Comparison of ENCODE assay signal across 14 cellular contexts in the genomic region with DNA sequence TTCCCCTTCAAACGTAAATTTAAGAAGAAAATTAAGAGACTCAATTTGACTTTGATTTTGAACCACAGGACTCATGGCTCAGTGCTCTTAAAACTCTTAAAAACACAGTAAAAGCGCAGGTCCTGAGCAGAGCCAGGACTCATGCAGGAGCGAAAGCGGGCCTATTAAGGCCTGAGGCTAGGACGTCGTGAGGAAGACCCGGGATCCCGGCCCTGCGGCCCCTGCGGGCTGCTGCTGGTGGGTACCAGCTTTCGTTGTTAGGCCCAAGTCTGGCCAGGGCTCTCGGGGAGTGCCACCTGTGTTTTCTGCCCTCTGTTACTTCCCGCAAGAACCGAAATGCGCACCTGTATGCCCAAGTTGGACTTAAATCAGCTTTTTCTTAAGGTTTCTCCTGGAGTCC. TPM values are rescaled to one million over a fixed set of nuclear protein-coding genes. Genes with fewer than 3 reads are reported as not detected.
DNase-seq lines count a peak whose midpoint lies in the region; ATAC-seq and TF ChIP-seq lines count a peak whose summit lies in the region.
"Had no signal": no experiment of that assay in that cellular context is flagged by ENCODE, and none has a peak within 500 bp of the region (broad histone marks: within the 10 kb centered on the region; RNA-seq: fewer than 3 reads in every experiment).

No MANE protein-coding gene starts in this region.

- intact Hi-C loops in naive thymus-derived CD4-positive, alpha-beta T cell (cut with micrococcal nuclease) = loop anchor here in 1 of 2 donors (5.0 to 10.0 kb wide), 2 partner anchors 600 to 1337 kb away; a partner anchor contains a TSS

- H3K4me2 ChIP-seq in GM23338 = peak overlapping the region; percentile 64
- no peak overlapping the region for H3K4me2 ChIP-seq in neural progenitor cell
- H3K4me2 ChIP-seq: BLaER1 had no signal

- no peaks in the 10 kb centered on the region for H3K36me3 ChIP-seq in GM23338 (ENCODE audit: insufficient read depth)
- no peaks in the 10 kb centered on the region for H3K36me3 ChIP-seq in neural progenitor cell
- H3K36me3 ChIP-seq in naive thymus-derived CD4-positive, alpha-beta T cell (ENCODE audit: control insufficient read depth in 2 of 3, insufficient read depth in 3 of 3, low read length in 3 of 3) = no peaks in the 10 kb centered on the region
- H3K36me3 ChIP-seq: BLaER1, HAP-1 had no signal

- peak overlapping the region; percentile 39 for H3K4me3 ChIP-seq in GM23338
- no peak overlapping the region for H3K4me3 ChIP-seq in neural progenitor cell
- H3K4me3 ChIP-seq in naive thymus-derived CD4-positive, alpha-beta T cell (ENCODE audit: low read length) = no peak overlapping the region
- H3K4me3 ChIP-seq: BLaER1, HAP-1 had no signal

- H3K27ac Mint-ChIP-seq in GM23338 = no peak overlapping the region
- H3K27ac Mint-ChIP-seq in T-helper 17 cell = no peak overlapping the region
- no peak overlapping the region for H3K27ac Mint-ChIP-seq in neural progenitor cell
- peak overlapping the region; percentile 4 for H3K27ac Mint-ChIP-seq in stimulated activated naive B cell treated with anti-CD40 and anti-IgM and Interleukin-4, amounts not matched to agents 10 μg/mL and 1 μg/mL and 100 μg/mL, for 72 hours
- no peak overlapping the region for H3K27ac Mint-ChIP-seq in naive thymus-derived CD4-positive, alpha-beta T cell
- H3K27ac Mint-ChIP-seq: CD8-positive, alpha-beta memory T cell had no signal

- peaks cover 100% of the 10 kb centered on the region for H3K27me3 ChIP-seq in GM23338 (ENCODE audit: insufficient read depth)
- H3K27me3 ChIP-seq in neural progenitor cell = peaks cover 100% of the 10 kb centered on the region
- H3K27me3 ChIP-seq in naive thymus-derived CD4-positive, alpha-beta T cell (ENCODE audit: control insufficient read depth in 2 of 2, insufficient read depth in 2 of 2, low read length in 2 of 2) = no peaks in the 10 kb centered on the region

- H3K4me1 Mint-ChIP-seq in GM23338 = peaks cover 57% of the 10 kb centered on the region
- H3K4me1 Mint-ChIP-seq in T-helper 17 cell = peaks cover 11% of the 10 kb centered on the region
- H3K4me1 Mint-ChIP-seq in neural progenitor cell = peaks cover 7% of the 10 kb centered on the region
- peaks cover 6 to 28% of the 10 kb centered on the region in 2 donors for H3K4me1 Mint-ChIP-seq in stimulated activated naive B cell treated with anti-CD40 and anti-IgM and Interleukin-4, amounts not matched to agents 10 μg/mL and 1 μg/mL and 100 μg/mL, for 72 hours
- H3K4me1 Mint-ChIP-seq in naive thymus-derived CD4-positive, alpha-beta T cell = peaks cover 0 to 19% (median 5%) of the 10 kb centered on the region in 7 donors

- no peak overlapping the region for H3K27ac ChIP-seq in GM23338 (ENCODE audit: low read depth)
- no peak overlapping the region for H3K27ac ChIP-seq in neural progenitor cell
- no peak overlapping the region for H3K27ac ChIP-seq in naive thymus-derived CD4-positive, alpha-beta T cell (ENCODE audit: low read depth, low read length)
- H3K27ac ChIP-seq: BLaER1 had no signal

- peaks cover 10% of the 10 kb centered on the region; the same call in 1 of the 2 replicates for H3F3A ChIP-seq in GM23338 (replicated peaks; ENCODE audit: low read depth)
- peaks cover 7% of the 10 kb centered on the region for H3F3A ChIP-seq in neural progenitor cell (ENCODE audit: low read depth)

- H3K36me3 Mint-ChIP-seq in GM23338 (ENCODE audit: low read depth) (peaks cover 3% of the 10 kb centered on the region; the same call in 1 of the 3 replicates), T-helper 17 cell (ENCODE audit: low read depth) (peaks cover 11% of the 10 kb centered on the region), neural progenitor cell (no peaks in the 10 kb centered on the region)
- peaks cover 0 to 4% of the 10 kb centered on the region in 2 donors for H3K36me3 Mint-ChIP-seq in stimulated activated naive B cell treated with anti-CD40 and anti-IgM and Interleukin-4, amounts not matched to agents 10 μg/mL and 1 μg/mL and 100 μg/mL, for 72 hours
- H3K36me3 Mint-ChIP-seq in naive thymus-derived CD4-positive, alpha-beta T cell = peaks cover 0 to 3% (median 0%) of the 10 kb centered on the region in 5 donors
- H3K36me3 Mint-ChIP-seq: CD8-positive, alpha-beta memory T cell had no signal

- H3K79me2 ChIP-seq in GM23338 (replicated peaks; ENCODE audit: insufficient read depth) = no peaks in the 10 kb centered on the region
- no peaks in the 10 kb centered on the region for H3K79me2 ChIP-seq in neural progenitor cell (ENCODE audit: low read depth)

- H3K4me1 ChIP-seq in GM23338 (ENCODE audit: insufficient read depth) (peaks cover 38% of the 10 kb centered on the region), neural progenitor cell (peaks cover 8% of the 10 kb centered on the region)
- no peaks in the 10 kb centered on the region for H3K4me1 ChIP-seq in naive thymus-derived CD4-positive, alpha-beta T cell (ENCODE audit: control insufficient read depth in 2 of 2, insufficient read depth in 2 of 2, low read length in 2 of 2)
- H3K4me1 ChIP-seq: BLaER1, HAP-1 had no signal

- H4K20me1 ChIP-seq in GM23338 (replicated peaks; ENCODE audit: insufficient read depth) (peaks cover 23% of the 10 kb centered on the region), neural progenitor cell (ENCODE audit: low read depth) (peaks cover 89% of the 10 kb centered on the region)
- H4K20me1 ChIP-seq: BLaER1 had no signal

- no peak overlapping the region for H3K9ac ChIP-seq in neural progenitor cell
- H3K9ac ChIP-seq: BLaER1 had no signal

- H2AFZ ChIP-seq in GM23338 (peak overlapping the region; percentile 92; the same call in 1 of the 2 replicates), neural progenitor cell (replicated peaks) (no peak overlapping the region)

- H3K9me2 ChIP-seq in GM23338 (ENCODE audit: insufficient read depth) = no peaks in the 10 kb centered on the region

- H3K27me3 Mint-ChIP-seq in GM23338 (ENCODE audit: insufficient read depth, low read depth, poor library complexity) = peaks cover 98% of the 10 kb centered on the region
- peaks cover 85% of the 10 kb centered on the region for H3K27me3 Mint-ChIP-seq in T-helper 17 cell
- peaks cover 90% of the 10 kb centered on the region for H3K27me3 Mint-ChIP-seq in neural progenitor cell (ENCODE audit: insufficient read depth, low read depth)
- H3K27me3 Mint-ChIP-seq in stimulated activated naive B cell treated with anti-CD40 and anti-IgM and Interleukin-4, amounts not matched to agents 10 μg/mL and 1 μg/mL and 100 μg/mL, for 72 hours = peaks cover 73 to 88% of the 10 kb centered on the region in 2 donors
- peaks cover 66 to 92% (median 73%) of the 10 kb centered on the region in 5 donors for H3K27me3 Mint-ChIP-seq in naive thymus-derived CD4-positive, alpha-beta T cell

- ATAC-seq in GM23338 (peak; percentile 6), T-helper 17 cell (no peak), HG03139 (IDR thresholded peaks at IDR 0.05; ENCODE audit: unreplicated experiment) (no peak), GM19351 (IDR thresholded peaks at IDR 0.05; ENCODE audit: unreplicated experiment) (no peak)
- ATAC-seq in stimulated activated naive B cell treated with anti-CD40 and anti-IgM and Interleukin-4, amounts not matched to agents 10 μg/mL and 1 μg/mL and 100 μg/mL, for 72 hours (replicated peaks) = no peak
- no peak for ATAC-seq in naive thymus-derived CD4-positive, alpha-beta T cell

- TF ChIP-seq CTCF in GM23338 (conservative IDR thresholded peaks at IDR 0.05; ENCODE audit: low read depth in 2 of 2) (no peak), neural progenitor cell (IDR thresholded peaks at IDR 0.05) (no peak)

- H3K4me3 Mint-ChIP-seq in GM23338 (peak overlapping the region; percentile 60; the same call in 1 of the 3 replicates), T-helper 17 cell (peak overlapping the region; percentile 28), neural progenitor cell (no peak overlapping the region)
- no peak overlapping the region for H3K4me3 Mint-ChIP-seq in stimulated activated naive B cell treated with anti-CD40 and anti-IgM and Interleukin-4, amounts not matched to agents 10 μg/mL and 1 μg/mL and 100 μg/mL, for 72 hours
- no peak overlapping the region for H3K4me3 Mint-ChIP-seq in naive thymus-derived CD4-positive, alpha-beta T cell

- POLR2A ChIA-PET in naive thymus-derived CD4-positive, alpha-beta T cell (lab: Charles Lee) = no interaction called here

- CTCF ChIA-PET in naive thymus-derived CD4-positive, alpha-beta T cell (lab: Charles Lee) = no interaction called here

- DNase-seq in GM23338 (ENCODE audit: low spot score) = peak; percentile 52
- no peak for DNase-seq in T-helper 17 cell
- peak; percentile 54 for DNase-seq in neural progenitor cell (ENCODE audit: low spot score)
- no peak for DNase-seq in stimulated activated naive B cell treated with anti-CD40 and anti-IgM and Interleukin-4, amounts not matched to agents 10 μg/mL and 1 μg/mL and 100 μg/mL, for 72 hours
- no peak for DNase-seq in naive thymus-derived CD4-positive, alpha-beta T cell
- DNase-seq: 8988T; AML-193; CD8-positive, alpha-beta memory T cell; DMS53; GF-D8 had no signal

- H3K9me3 ChIP-seq in T-helper 17 cell (ENCODE audit: control insufficient read depth, low read length, poor library complexity, severe bottlenecking) = no peaks in the 10 kb centered on the region
- H3K9me3 ChIP-seq in neural progenitor cell (ENCODE audit: low read depth) = no peaks in the 10 kb centered on the region
- H3K9me3 ChIP-seq in naive thymus-derived CD4-positive, alpha-beta T cell (ENCODE audit: control insufficient read depth in 2 of 3, low read length in 3 of 3) = no peaks in the 10 kb centered on the region
- H3K9me3 ChIP-seq: HAP-1 had no signal

- H3K9me3 Mint-ChIP-seq in GM23338 (no peaks in the 10 kb centered on the region; the same call in 1 of the 3 replicates), neural progenitor cell (peaks cover 3% of the 10 kb centered on the region)
- H3K9me3 Mint-ChIP-seq in stimulated activated naive B cell treated with anti-CD40 and anti-IgM and Interleukin-4, amounts not matched to agents 10 μg/mL and 1 μg/mL and 100 μg/mL, for 72 hours = no peaks in the 10 kb centered on the region
- H3K9me3 Mint-ChIP-seq in naive thymus-derived CD4-positive, alpha-beta T cell = peaks cover 0 to 6% (median 0%) of the 10 kb centered on the region in 11 donors

TF ChIP-seq in GM23338, 12 proteins besides CTCF, POLR2A, EP300 and RAD21 (continues in another document):
- TF ChIP-seq, protein P1, sequence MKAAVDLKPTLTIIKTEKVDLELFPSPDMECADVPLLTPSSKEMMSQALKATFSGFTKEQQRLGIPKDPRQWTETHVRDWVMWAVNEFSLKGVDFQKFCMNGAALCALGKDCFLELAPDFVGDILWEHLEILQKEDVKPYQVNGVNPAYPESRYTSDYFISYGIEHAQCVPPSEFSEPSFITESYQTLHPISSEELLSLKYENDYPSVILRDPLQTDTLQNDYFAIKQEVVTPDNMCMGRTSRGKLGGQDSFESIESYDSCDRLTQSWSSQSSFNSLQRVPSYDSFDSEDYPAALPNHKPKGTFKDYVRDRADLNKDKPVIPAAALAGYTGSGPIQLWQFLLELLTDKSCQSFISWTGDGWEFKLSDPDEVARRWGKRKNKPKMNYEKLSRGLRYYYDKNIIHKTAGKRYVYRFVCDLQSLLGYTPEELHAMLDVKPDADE (IDR thresholded peaks at IDR 0.05) = no peak

RNA-seq across cellular contexts. Expression of a gene that starts 3.5 kb away (rescaled TPM):
- 0.14 TPM in 1 of 2 replicates, not detected in the other for total RNA-seq in GM23338 (2014; rRNA removed; shearing (Covaris generic))
- polyA plus RNA-seq in GM23338 (2016; fragmentation: Nextera tagmentation; extraction: Ambion mirVana) = not detected in 2 replicates
- total RNA-seq in T-helper 17 cell (not detected), neural progenitor cell (ENCODE audit: low replicate concordance) (not detected in 2 replicates)
- total RNA-seq in naive thymus-derived CD4-positive, alpha-beta T cell = not detected
- not detected for polyA plus RNA-seq in naive thymus-derived CD4-positive, alpha-beta T cell
- total RNA-seq: CD8-positive, alpha-beta memory T cell had no signal
- polyA plus RNA-seq: CD8-positive, alpha-beta memory T cell had no signal

Comparison
In these comparisons a context has a peak if more than half of its experiments do, and no peak if none do; other contexts are left out.
1. DNase-seq: peak in GM23338 (single experiment) and neural progenitor cell (single experiment); none in T-helper 17 cell (0 of 3), stimulated activated naive B cell treated with anti-CD40 and anti-IgM and Interleukin-4, amounts not matched to agents 10 μg/mL and 1 μg/mL and 100 μg/mL, for 72 hours (single experiment) and naive thymus-derived CD4-positive, alpha-beta T cell (0 of 9).
2. H3K4me3 Mint-ChIP-seq: peak in GM23338 (single experiment) and T-helper 17 cell (single experiment); none in neural progenitor cell (single experiment), stimulated activated naive B cell treated with anti-CD40 and anti-IgM and Interleukin-4, amounts not matched to agents 10 μg/mL and 1 μg/mL and 100 μg/mL, for 72 hours (0 of 2) and naive thymus-derived CD4-positive, alpha-beta T cell (0 of 10).